Comparison of ENCODE assay signal across 15 cellular contexts in the genomic region with DNA sequence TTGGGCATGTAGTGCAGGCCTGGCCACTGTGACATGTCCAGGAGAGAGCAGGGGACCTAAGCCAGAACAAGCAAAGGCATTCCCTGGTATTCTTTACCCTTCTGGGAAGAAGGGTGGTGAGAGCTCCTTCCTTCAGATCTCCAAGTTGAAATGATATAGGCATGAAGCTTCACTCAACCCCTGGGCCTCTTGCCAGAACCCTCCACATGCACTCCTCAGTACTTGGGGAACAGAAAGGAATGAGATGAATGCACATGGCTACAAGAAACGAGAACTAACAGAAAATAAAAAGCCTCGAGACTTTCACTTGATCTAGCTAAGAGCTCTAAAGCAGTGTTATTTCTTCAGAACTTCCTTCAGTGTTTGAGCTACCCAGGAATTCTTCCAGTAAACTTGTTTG.
DNase-seq lines count a peak whose midpoint lies in the region; ATAC-seq and TF ChIP-seq lines count a peak whose summit lies in the region.
"Had no signal": no experiment of that assay in that cellular context is flagged by ENCODE, and none has a peak within 500 bp of the region (broad histone marks: within the 10 kb centered on the region; RNA-seq: fewer than 3 reads in every experiment).

No MANE protein-coding gene starts in this region.

- H2BK15ac ChIP-seq in neuronal stem cell (ENCODE audit: low read length), result no peak overlapping the region

- H3K9ac ChIP-seq in neuronal stem cell (ENCODE audit: low read depth, low read length, poor library complexity), result no peak overlapping the region

- DNase-seq in H4 (ENCODE audit: low spot score) (peak; percentile 57), NCI-H446 treated with DMSO at 0.1 percent for 48 hours (lab: John Stamatoyannopoulos, UW) (peak; percentile 55), fibroblast of peridontal ligament (ENCODE audit: extremely low read depth) (peak; percentile 8), neuronal stem cell (ENCODE audit: low spot score) (no peak), ascending aorta (ENCODE audit: low spot score in 2 of 2) (no peak), DMS79 treated with DMSO at 0.1 percent for 48 hours (lab: John Stamatoyannopoulos, UW) (no peak)
- DNase-seq: C1 segment of cervical spinal cord, NCI-H187, NCI-H510A treated with DMSO at 0.1 percent for 48 hours, Peyer's patch, SHP77 had no signal

- H3K23ac ChIP-seq in neuronal stem cell (ENCODE audit: low read depth, low read length, poor library complexity), result no peak overlapping the region

- H2BK120ac ChIP-seq in neuronal stem cell (ENCODE audit: low read depth, low read length), result no peak overlapping the region

- no peak for ATAC-seq in HG02885 (IDR thresholded peaks at IDR 0.05; ENCODE audit: poor library complexity, unreplicated experiment)
- ATAC-seq: A549, HCT116, SK-N-SH treated with all-trans-retinoic acid at 6 μM for 48 hours had no signal

- no CpG with 5 or more reads among the region's 2 CpGs for WGBS in neuronal stem cell (ENCODE audit: extremely low coverage in 2 of 2, insufficient read length in 2 of 2, insufficient replicate concordance in 1 of 2), 2 donors

- H3K27me3 ChIP-seq in neuronal stem cell (ENCODE audit: control insufficient read depth in 3 of 3, insufficient read depth in 3 of 3, low read depth in 1 of 3, low read length in 3 of 3), result no peaks in the 10 kb centered on the region
- H3K27me3 ChIP-seq in ascending aorta, result no peaks in the 10 kb centered on the region
- H3K27me3 ChIP-seq: Peyer's patch had no signal

- intact Hi-C loops in ascending aorta (cut with DNase I), result no loop called here

- H3K27ac ChIP-seq in neuronal stem cell (replicated peaks; ENCODE audit: low read length) (no peak overlapping the region), ascending aorta (no peak overlapping the region)
- H3K27ac ChIP-seq: A549, Peyer's patch had no signal

- no peak overlapping the region for H3K14ac ChIP-seq in neuronal stem cell (ENCODE audit: low read length)

- no peaks in the 10 kb centered on the region for H3K4me1 ChIP-seq in neuronal stem cell (ENCODE audit: control insufficient read depth in 2 of 2, insufficient read depth in 1 of 2, low read depth in 1 of 2, low read length in 2 of 2)
- no peaks in the 10 kb centered on the region for H3K4me1 ChIP-seq in ascending aorta
- H3K4me1 ChIP-seq: A549, Peyer's patch had no signal

- no peak overlapping the region for H4K8ac ChIP-seq in neuronal stem cell (ENCODE audit: low read depth, low read length)

- H3K4ac ChIP-seq in neuronal stem cell (ENCODE audit: low read length), result no peak overlapping the region

- no peak overlapping the region for H2BK5ac ChIP-seq in neuronal stem cell (ENCODE audit: low read length)

- peak overlapping the region; percentile 3 for H2AFZ ChIP-seq in neuronal stem cell (ENCODE audit: low read length)

- H3K9me3 ChIP-seq in neuronal stem cell (replicated peaks in 1 of 2; ENCODE audit: control insufficient read depth in 2 of 2, insufficient read depth in 1 of 2, low read depth in 1 of 2, low read length in 2 of 2) (no peaks in the 10 kb centered on the region), ascending aorta (no peaks in the 10 kb centered on the region)
- H3K9me3 ChIP-seq: A549, Peyer's patch had no signal

- H4K91ac ChIP-seq in neuronal stem cell (ENCODE audit: low read depth, low read length, poor library complexity), result no peak overlapping the region

- no peak overlapping the region for H3K4me2 ChIP-seq in neuronal stem cell (ENCODE audit: insufficient read depth, low read length, poor library complexity, severe bottlenecking)
- H3K4me2 ChIP-seq: A549 had no signal

- H3K36me3 ChIP-seq in neuronal stem cell (replicated peaks in 1 of 2; ENCODE audit: control insufficient read depth in 2 of 2, insufficient read depth in 2 of 2, low read length in 2 of 2), result no peaks in the 10 kb centered on the region
- H3K36me3 ChIP-seq in ascending aorta, result no peaks in the 10 kb centered on the region
- H3K36me3 ChIP-seq: Peyer's patch had no signal

- H3K18ac ChIP-seq in neuronal stem cell (ENCODE audit: low read length), result no peak overlapping the region

- TF ChIP-seq CTCF in ascending aorta (IDR thresholded peaks at IDR 0.05), result no peak

- H3K79me1 ChIP-seq in neuronal stem cell (ENCODE audit: low read depth, low read length), result no peaks in the 10 kb centered on the region

- H2BK12ac ChIP-seq in neuronal stem cell (ENCODE audit: low read length), result no peak overlapping the region

- H3K4me3 ChIP-seq in neuronal stem cell (ENCODE audit: low read length in 2 of 2) (no peak overlapping the region), ascending aorta (no peak overlapping the region)
- H3K4me3 ChIP-seq: A549, Peyer's patch had no signal

- no peak overlapping the region for H2AK5ac ChIP-seq in neuronal stem cell (ENCODE audit: low read depth, low read length)

Comparison
In these comparisons a context has a peak if more than half of its experiments do, and no peak if none do; other contexts are left out.
1. DNase-seq: peak in H4 (single experiment), NCI-H446 treated with DMSO at 0.1 percent for 48 hours (single experiment) and fibroblast of peridontal ligament (single experiment); none in neuronal stem cell (single experiment), ascending aorta (0 of 2) and DMS79 treated with DMSO at 0.1 percent for 48 hours (single experiment).